Comparison of ENCODE assay signal across 8 cellular contexts in the genomic region with DNA sequence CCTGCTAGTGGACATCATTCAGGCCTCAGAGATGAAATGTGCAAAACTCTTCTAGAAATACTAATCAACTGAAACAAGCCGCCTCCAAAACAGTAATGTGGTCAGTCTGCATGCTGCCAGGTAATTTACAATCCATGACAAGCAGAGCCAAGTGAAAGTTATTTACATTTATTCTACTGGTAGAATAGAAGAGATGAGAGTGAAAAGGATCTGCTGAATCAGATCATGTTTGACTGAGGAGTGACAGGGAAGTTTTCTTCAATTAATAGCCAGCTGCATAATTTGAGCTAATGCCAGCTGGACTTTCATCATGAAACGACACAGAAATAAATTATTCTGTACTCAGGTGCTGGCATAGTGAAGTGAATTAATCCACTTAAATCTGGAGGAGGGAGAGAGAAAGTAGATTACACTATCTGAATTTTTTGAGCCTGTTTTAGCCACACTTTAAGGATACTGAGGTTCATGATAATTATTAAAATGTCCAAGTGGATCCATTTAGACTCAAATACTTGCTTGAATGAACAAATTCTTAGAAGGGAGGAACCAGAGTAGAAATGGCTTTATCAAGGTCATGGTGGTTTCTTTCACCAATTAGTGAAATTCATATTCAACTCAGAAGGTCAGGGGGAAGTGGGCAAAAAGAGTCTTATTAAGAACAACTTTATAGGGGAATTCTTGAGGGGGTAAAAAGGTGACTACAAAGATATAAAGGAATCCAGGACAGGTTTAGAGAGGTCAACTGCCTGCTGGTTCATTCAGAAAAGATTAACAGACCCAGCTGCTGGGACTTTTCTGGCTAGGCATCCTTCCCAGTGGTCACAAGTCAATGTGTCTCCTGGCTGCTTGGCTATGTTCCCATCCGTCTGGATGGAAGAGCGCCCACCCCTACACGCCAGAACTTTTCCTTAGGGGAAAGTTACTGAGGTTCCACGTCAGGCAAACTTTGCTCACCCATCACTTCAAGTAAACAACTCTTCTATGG.
A peak's percentile ranks its signal among the peaks of the same experiment; 100 is the strongest.
DNase-seq lines count a peak whose midpoint lies in the region; ATAC-seq and TF ChIP-seq lines count a peak whose summit lies in the region.

No MANE protein-coding gene starts in this region.

- no peak overlapping the region for H3K27ac ChIP-seq in HEK293 (ENCODE audit: extremely low read depth, low read depth, low read length)
- H3K27ac ChIP-seq in skeletal muscle tissue (ENCODE audit: low read depth, low read length), result peak overlapping the region; percentile 95

- POLR2A ChIA-PET in HEK293 (lab: Yijun Ruan, JAX), result no interaction called here

- peak; percentile 61 for DNase-seq in left ventricle myocardium superior
- no peak for DNase-seq in NCI-H2107 (lab: John Stamatoyannopoulos, UW)
- no peak for DNase-seq in activated CD8-positive, alpha-beta memory T cell treated with anti-CD3 and anti-CD28 coated beads, Interleukin-2, amount 50 U/mL, for 4 hours
- no peak for DNase-seq in activated naive CD8-positive, alpha-beta T cell treated with anti-CD3 and anti-CD28 coated beads, Interleukin-2, amount 50 U/mL, for 24 hours
- DNase-seq in KBM-7, result no peak

- H3K9me3 ChIP-seq in HEK293 (ENCODE audit: control insufficient read depth, insufficient read depth, low read depth, low read length) (no peaks in the 10 kb centered on the region), skeletal muscle tissue (ENCODE audit: control insufficient read depth in 3 of 3, low read length in 3 of 3) (no peaks in the 10 kb centered on the region)

- intact Hi-C loops in left ventricle myocardium superior (cut with micrococcal nuclease), result no loop called here

- CTCF ChIA-PET in HEK293 (lab: Yijun Ruan, JAX), result interaction anchor here (1.1 kb wide), 1 partner anchor 130 kb away, joined by 3 read pairs; no protein-coding TSS in a partner anchor

- H3K4me1 ChIP-seq in HEK293 (ENCODE audit: control insufficient read depth, insufficient read depth, low read length) (peaks cover 28% of the 10 kb centered on the region), skeletal muscle tissue (ENCODE audit: control insufficient read depth in 3 of 3, insufficient read depth in 3 of 3, low read length in 3 of 3) (peaks cover 32 to 39% (median 35%) of the 10 kb centered on the region in 3 donors)

- H3K9ac ChIP-seq in skeletal muscle tissue (ENCODE audit: low read depth in 1 of 3, low read length in 3 of 3), result peak overlapping the region; percentile 58 to 68 (median 65)

- no peak overlapping the region for H3K4me3 Mint-ChIP-seq in activated naive CD8-positive, alpha-beta T cell treated with anti-CD3 and anti-CD28 coated beads, Interleukin-2, amount 50 U/mL, for 24 hours

- H3K4me1 Mint-ChIP-seq in activated naive CD8-positive, alpha-beta T cell treated with anti-CD3 and anti-CD28 coated beads, Interleukin-2, amount 50 U/mL, for 24 hours, result no peaks in the 10 kb centered on the region

- H3K36me3 Mint-ChIP-seq in activated naive CD8-positive, alpha-beta T cell treated with anti-CD3 and anti-CD28 coated beads, Interleukin-2, amount 50 U/mL, for 24 hours (ENCODE audit: low read depth), result no peaks in the 10 kb centered on the region

- no peaks in the 10 kb centered on the region for H3K9me3 Mint-ChIP-seq in activated naive CD8-positive, alpha-beta T cell treated with anti-CD3 and anti-CD28 coated beads, Interleukin-2, amount 50 U/mL, for 24 hours

- in situ Hi-C loops in KBM-7 (cut with MboI; ENCODE audit: low pct_unique_long_range_greater_than_20kb, low sequenced_read_pairs), result no loop called here

- H3K4me3 ChIP-seq in HEK293 (ENCODE audit: low read depth, low read length) (no peak overlapping the region), skeletal muscle tissue (ENCODE audit: low read length in 3 of 3) (peak overlapping the region in 1 of 3 donors; percentile 3)

- H3K27me3 Mint-ChIP-seq in activated naive CD8-positive, alpha-beta T cell treated with anti-CD3 and anti-CD28 coated beads, Interleukin-2, amount 50 U/mL, for 24 hours, result no peaks in the 10 kb centered on the region

- H3K36me3 ChIP-seq in HEK293 (ENCODE audit: control insufficient read depth in 2 of 2, insufficient read depth in 1 of 2, low read length in 2 of 2), result no peaks in the 10 kb centered on the region
- no peaks in the 10 kb centered on the region for H3K36me3 ChIP-seq in skeletal muscle tissue (ENCODE audit: control insufficient read depth in 3 of 3, insufficient read depth in 3 of 3, low read length in 3 of 3)

- no peak overlapping the region for H3K27ac Mint-ChIP-seq in activated naive CD8-positive, alpha-beta T cell treated with anti-CD3 and anti-CD28 coated beads, Interleukin-2, amount 50 U/mL, for 24 hours

- no peaks in the 10 kb centered on the region for H3K27me3 ChIP-seq in skeletal muscle tissue (ENCODE audit: control insufficient read depth in 3 of 3, insufficient read depth in 3 of 3, low read length in 3 of 3)

- TF ChIP-seq CTCF in HEK293 (tag by site-specific recombination; IDR thresholded peaks at IDR 0.05), result no peak

- ATAC-seq in SK-N-SH treated with all-trans-retinoic acid at 6 μM for 48 hours (peak; percentile 47), left ventricle myocardium superior (peak; percentile 97)
- no peak for ATAC-seq in activated naive CD8-positive, alpha-beta T cell treated with anti-CD3 and anti-CD28 coated beads, Interleukin-2, amount 50 U/mL, for 24 hours

TF ChIP-seq in HEK293, 187 proteins besides CTCF, POLR2A, EP300 and RAD21 (continues in another document):
- TF ChIP-seq ZNF391 (tag by site-specific recombination; IDR thresholded peaks at IDR 0.05; ENCODE audit: borderline replicate concordance, low read depth) (no peak), ZNF341 (tag by site-specific recombination; IDR thresholded peaks at IDR 0.05; ENCODE audit: low read depth) (peak; percentile 83), ZNF670 (tag by site-specific recombination; IDR thresholded peaks at IDR 0.05; ENCODE audit: low read depth) (no peak), ZNF623 (tag by site-specific recombination; IDR thresholded peaks at IDR 0.05) (no peak), ZNF184 (tag by site-specific recombination; IDR thresholded peaks at IDR 0.05) (no peak), ZNF423 (tag by site-specific recombination; IDR thresholded peaks at IDR 0.05) (no peak), MZF1 (tag by site-specific recombination; IDR thresholded peaks at IDR 0.05; ENCODE audit: borderline replicate concordance) (no peak)
- TF ChIP-seq, protein P1, sequence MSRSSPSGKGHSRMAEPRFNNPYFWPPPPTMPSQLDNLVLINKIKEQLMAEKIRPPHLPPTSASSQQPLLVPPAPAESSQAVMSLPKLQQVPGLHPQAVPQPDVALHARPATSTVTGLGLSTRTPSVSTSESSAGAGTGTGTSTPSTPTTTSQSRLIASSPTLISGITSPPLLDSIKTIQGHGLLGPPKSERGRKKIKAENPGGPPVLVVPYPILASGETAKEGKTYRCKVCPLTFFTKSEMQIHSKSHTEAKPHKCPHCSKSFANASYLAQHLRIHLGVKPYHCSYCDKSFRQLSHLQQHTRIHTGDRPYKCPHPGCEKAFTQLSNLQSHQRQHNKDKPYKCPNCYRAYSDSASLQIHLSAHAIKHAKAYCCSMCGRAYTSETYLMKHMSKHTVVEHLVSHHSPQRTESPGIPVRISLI (tag by site-specific recombination; IDR thresholded peaks at IDR 0.05), result no peak
- TF ChIP-seq, protein P2, sequence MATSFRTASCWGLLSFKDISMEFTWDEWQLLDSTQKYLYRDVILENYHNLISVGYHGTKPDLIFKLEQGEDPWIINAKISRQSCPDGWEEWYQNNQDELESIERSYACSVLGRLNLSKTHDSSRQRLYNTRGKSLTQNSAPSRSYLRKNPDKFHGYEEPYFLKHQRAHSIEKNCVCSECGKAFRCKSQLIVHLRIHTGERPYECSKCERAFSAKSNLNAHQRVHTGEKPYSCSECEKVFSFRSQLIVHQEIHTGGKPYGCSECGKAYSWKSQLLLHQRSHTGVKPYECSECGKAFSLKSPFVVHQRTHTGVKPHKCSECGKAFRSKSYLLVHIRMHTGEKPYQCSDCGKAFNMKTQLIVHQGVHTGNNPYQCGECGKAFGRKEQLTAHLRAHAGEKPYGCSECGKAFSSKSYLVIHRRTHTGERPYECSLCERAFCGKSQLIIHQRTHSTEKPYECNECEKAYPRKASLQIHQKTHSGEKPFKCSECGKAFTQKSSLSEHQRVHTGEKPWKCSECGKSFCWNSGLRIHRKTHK (tag by site-specific recombination; IDR thresholded peaks at IDR 0.05), result no peak

TF ChIP-seq in SK-N-SH treated with all-trans-retinoic acid at 6 μM for 48 hours, 23 proteins besides CTCF, POLR2A, EP300 and RAD21 (continues in another document):
- TF ChIP-seq, protein P3, sequence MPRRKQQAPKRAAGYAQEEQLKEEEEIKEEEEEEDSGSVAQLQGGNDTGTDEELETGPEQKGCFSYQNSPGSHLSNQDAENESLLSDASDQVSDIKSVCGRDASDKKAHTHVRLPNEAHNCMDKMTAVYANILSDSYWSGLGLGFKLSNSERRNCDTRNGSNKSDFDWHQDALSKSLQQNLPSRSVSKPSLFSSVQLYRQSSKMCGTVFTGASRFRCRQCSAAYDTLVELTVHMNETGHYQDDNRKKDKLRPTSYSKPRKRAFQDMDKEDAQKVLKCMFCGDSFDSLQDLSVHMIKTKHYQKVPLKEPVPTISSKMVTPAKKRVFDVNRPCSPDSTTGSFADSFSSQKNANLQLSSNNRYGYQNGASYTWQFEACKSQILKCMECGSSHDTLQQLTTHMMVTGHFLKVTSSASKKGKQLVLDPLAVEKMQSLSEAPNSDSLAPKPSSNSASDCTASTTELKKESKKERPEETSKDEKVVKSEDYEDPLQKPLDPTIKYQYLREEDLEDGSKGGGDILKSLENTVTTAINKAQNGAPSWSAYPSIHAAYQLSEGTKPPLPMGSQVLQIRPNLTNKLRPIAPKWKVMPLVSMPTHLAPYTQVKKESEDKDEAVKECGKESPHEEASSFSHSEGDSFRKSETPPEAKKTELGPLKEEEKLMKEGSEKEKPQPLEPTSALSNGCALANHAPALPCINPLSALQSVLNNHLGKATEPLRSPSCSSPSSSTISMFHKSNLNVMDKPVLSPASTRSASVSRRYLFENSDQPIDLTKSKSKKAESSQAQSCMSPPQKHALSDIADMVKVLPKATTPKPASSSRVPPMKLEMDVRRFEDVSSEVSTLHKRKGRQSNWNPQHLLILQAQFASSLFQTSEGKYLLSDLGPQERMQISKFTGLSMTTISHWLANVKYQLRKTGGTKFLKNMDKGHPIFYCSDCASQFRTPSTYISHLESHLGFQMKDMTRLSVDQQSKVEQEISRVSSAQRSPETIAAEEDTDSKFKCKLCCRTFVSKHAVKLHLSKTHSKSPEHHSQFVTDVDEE (CRISPR knock-in tag; IDR thresholded peaks at IDR 0.05), result peak; percentile 35; the same call in 1 of the 2 replicates
- no peak for TF ChIP-seq CSDC2 (CRISPR knock-in tag; IDR thresholded peaks at IDR 0.05)
